In genomic region chr20:46063652-46064054, GRCh38 we compare ENCODE assay signal across 22 cellular contexts. TPM values are rescaled to one million over a fixed set of nuclear protein-coding genes. Genes with fewer than 3 reads are reported as not detected.
A peak's percentile ranks its signal among the peaks of the same experiment; 100 is the strongest.
DNase-seq lines count a peak whose midpoint lies in the region; ATAC-seq lines count a peak whose summit lies in the region.
"Had no signal": no experiment of that assay in that cellular context is flagged by ENCODE, and none has a peak within 500 bp of the region (broad histone marks: within the 10 kb centered on the region; RNA-seq: fewer than 3 reads in every experiment).

No MANE protein-coding gene starts in this region.

- no peaks in the 10 kb centered on the region for H3K9me3 Mint-ChIP-seq in activated naive CD4-positive, alpha-beta T cell treated with anti-CD3 and anti-CD28 coated beads, Interleukin-2, amount 50 U/mL, for 72 hours
- H3K9me3 Mint-ChIP-seq in T-helper 1 cell treated with Interleukin-12 subunit alpha and Interleukin-12 subunit beta and Interleukin-4 antibody, amounts not matched to agents 30 μg/mL and 1 μg/mL, for 36 hours = no peaks in the 10 kb centered on the region
- no peaks in the 10 kb centered on the region for H3K9me3 Mint-ChIP-seq in dendritic cell treated with granulocyte-macrophage colony-stimulating factor and Interleukin-4, amounts not matched to agents 40 ng/mL and 50 ng/mL, for 4 days
- H3K9me3 Mint-ChIP-seq: immature natural killer cell, neural crest cell had no signal

- ATAC-seq in activated naive CD4-positive, alpha-beta T cell treated with anti-CD3 and anti-CD28 coated beads, Interleukin-2, amount 50 U/mL, for 72 hours = peak; percentile 60 to 75
- no peak for ATAC-seq in GM21786 (IDR thresholded peaks at IDR 0.05; ENCODE audit: unreplicated experiment)
- ATAC-seq: left colon had no signal

- H3K4me1 Mint-ChIP-seq in T-helper 1 cell treated with Interleukin-12 subunit alpha and Interleukin-12 subunit beta and Interleukin-4 antibody, amounts not matched to agents 30 μg/mL and 1 μg/mL, for 36 hours (ENCODE audit: low read depth) = peaks cover 44% of the 10 kb centered on the region
- peaks cover 71% of the 10 kb centered on the region for H3K4me1 Mint-ChIP-seq in dendritic cell treated with granulocyte-macrophage colony-stimulating factor and Interleukin-4, amounts not matched to agents 40 ng/mL and 50 ng/mL, for 4 days (ENCODE audit: low read depth)

- peaks cover 7% of the 10 kb centered on the region for H3K27me3 Mint-ChIP-seq in T-helper 1 cell treated with Interleukin-12 subunit alpha and Interleukin-12 subunit beta and Interleukin-4 antibody, amounts not matched to agents 30 μg/mL and 1 μg/mL, for 36 hours (ENCODE audit: low read depth)
- no peaks in the 10 kb centered on the region for H3K27me3 Mint-ChIP-seq in dendritic cell treated with granulocyte-macrophage colony-stimulating factor and Interleukin-4, amounts not matched to agents 40 ng/mL and 50 ng/mL, for 4 days

- H3K36me3 Mint-ChIP-seq in activated naive CD4-positive, alpha-beta T cell treated with anti-CD3 and anti-CD28 coated beads, Interleukin-2, amount 50 U/mL, for 72 hours = peaks cover 59 to 61% of the 10 kb centered on the region in 2 donors
- peaks cover 67% of the 10 kb centered on the region for H3K36me3 Mint-ChIP-seq in T-helper 1 cell treated with Interleukin-12 subunit alpha and Interleukin-12 subunit beta and Interleukin-4 antibody, amounts not matched to agents 30 μg/mL and 1 μg/mL, for 36 hours (ENCODE audit: low read depth)
- peaks cover 65% of the 10 kb centered on the region for H3K36me3 Mint-ChIP-seq in dendritic cell treated with granulocyte-macrophage colony-stimulating factor and Interleukin-4, amounts not matched to agents 40 ng/mL and 50 ng/mL, for 4 days (ENCODE audit: low read depth)

- intact Hi-C loops in dendritic cell treated with granulocyte-macrophage colony-stimulating factor and Interleukin-4, amounts not matched to agents 40 ng/mL and 50 ng/mL, for 4 days (cut with micrococcal nuclease) = no loop called here

- DNase-seq in activated naive CD4-positive, alpha-beta T cell treated with anti-CD3 and anti-CD28 coated beads, Interleukin-2, amount 50 U/mL, for 72 hours (ENCODE audit: low spot score in 2 of 2) = no peak
- no peak for DNase-seq in activated naive CD4-positive, alpha-beta T cell treated with Interleukin-2 at 50 U/mL for 16 hours
- peak; percentile 2 for DNase-seq in ureter (ENCODE audit: low spot score)
- no peak for DNase-seq in GF-D8 (lab: John Stamatoyannopoulos, UW)
- DNase-seq in midbrain (lab: John Stamatoyannopoulos, UW) = no peak
- DNase-seq: DMS153, hypothalamus, immature natural killer cell, left colon, NCI-H1048, NCI-H1694, NCI-H524 treated with DMSO at 0.1 percent for 48 hours, SHP77, T-helper 9 cell, WERI-Rb-1 had no signal

- H3K4me3 Mint-ChIP-seq in T-helper 1 cell treated with Interleukin-12 subunit alpha and Interleukin-12 subunit beta and Interleukin-4 antibody, amounts not matched to agents 30 μg/mL and 1 μg/mL, for 36 hours = peak overlapping the region; percentile 18
- no peak overlapping the region for H3K4me3 Mint-ChIP-seq in dendritic cell treated with granulocyte-macrophage colony-stimulating factor and Interleukin-4, amounts not matched to agents 40 ng/mL and 50 ng/mL, for 4 days
- H3K4me3 Mint-ChIP-seq: activated naive CD8-positive, alpha-beta T cell; immature natural killer cell; neural crest cell had no signal

- H3K27ac Mint-ChIP-seq in activated naive CD4-positive, alpha-beta T cell treated with anti-CD3 and anti-CD28 coated beads, Interleukin-2, amount 50 U/mL, for 72 hours = peak overlapping the region; percentile 31 to 66
- H3K27ac Mint-ChIP-seq in T-helper 1 cell treated with Interleukin-12 subunit alpha and Interleukin-12 subunit beta and Interleukin-4 antibody, amounts not matched to agents 30 μg/mL and 1 μg/mL, for 36 hours = peak overlapping the region; percentile 83
- H3K27ac Mint-ChIP-seq in dendritic cell treated with granulocyte-macrophage colony-stimulating factor and Interleukin-4, amounts not matched to agents 40 ng/mL and 50 ng/mL, for 4 days = peak overlapping the region; percentile 13
- H3K27ac Mint-ChIP-seq: activated naive CD8-positive, alpha-beta T cell had no signal

RNA-seq across cellular contexts. Expression of gene NCOA5, which starts 26.1 kb away (rescaled TPM):
- total RNA-seq in activated naive CD4-positive, alpha-beta T cell treated with anti-CD3 and anti-CD28 coated beads, Interleukin-2, amount 50 U/mL, for 72 hours = 10 to 100 TPM in 1 of 2 donors, 1 to 10 TPM in 1; 2.2 to 15.2 TPM
- 30.0 TPM for total RNA-seq in ureter

RNA-seq across cellular contexts. Expression of gene SLC12A5, which starts 34.6 kb away (rescaled TPM):
- total RNA-seq in activated naive CD4-positive, alpha-beta T cell treated with anti-CD3 and anti-CD28 coated beads, Interleukin-2, amount 50 U/mL, for 72 hours = under 1 TPM; 0.34 to 0.66 TPM
- not detected for total RNA-seq in ureter
- total RNA-seq: right atrium auricular region had no signal

RNA-seq across cellular contexts. Expression of gene CD40, which starts 54.5 kb away (rescaled TPM):
- total RNA-seq in activated naive CD4-positive, alpha-beta T cell treated with anti-CD3 and anti-CD28 coated beads, Interleukin-2, amount 50 U/mL, for 72 hours = 10 to 100 TPM in 1 of 2 donors, 1 to 10 TPM in 1; 8.8 to 10.0 TPM
- total RNA-seq in ureter = 29.0 TPM

RNA-seq across cellular contexts. Expression of gene MMP9, which starts 54.9 kb away (rescaled TPM):
- total RNA-seq in activated naive CD4-positive, alpha-beta T cell treated with anti-CD3 and anti-CD28 coated beads, Interleukin-2, amount 50 U/mL, for 72 hours = under 1 TPM in 1 of 2 donors, not detected in 1; 0.10 TPM
- total RNA-seq in ureter = 1.4 TPM
- total RNA-seq: fibroblast of lung, neural crest cell had no signal

Comparison
In these comparisons a context has a peak if more than half of its experiments do, and no peak if none do; other contexts are left out.
1. H3K27ac Mint-ChIP-seq: peak in every context shown above with its lines; median percentile 83 in T-helper 1 cell treated with Interleukin-12 subunit alpha and Interleukin-12 subunit beta and Interleukin-4 antibody, amounts not matched to agents 30 μg/mL and 1 μg/mL, for 36 hours; 48 in activated naive CD4-positive, alpha-beta T cell treated with anti-CD3 and anti-CD28 coated beads, Interleukin-2, amount 50 U/mL, for 72 hours; 13 in dendritic cell treated with granulocyte-macrophage colony-stimulating factor and Interleukin-4, amounts not matched to agents 40 ng/mL and 50 ng/mL, for 4 days.